11 cellular contexts compared by ENCODE assay signal in the genomic region with DNA sequence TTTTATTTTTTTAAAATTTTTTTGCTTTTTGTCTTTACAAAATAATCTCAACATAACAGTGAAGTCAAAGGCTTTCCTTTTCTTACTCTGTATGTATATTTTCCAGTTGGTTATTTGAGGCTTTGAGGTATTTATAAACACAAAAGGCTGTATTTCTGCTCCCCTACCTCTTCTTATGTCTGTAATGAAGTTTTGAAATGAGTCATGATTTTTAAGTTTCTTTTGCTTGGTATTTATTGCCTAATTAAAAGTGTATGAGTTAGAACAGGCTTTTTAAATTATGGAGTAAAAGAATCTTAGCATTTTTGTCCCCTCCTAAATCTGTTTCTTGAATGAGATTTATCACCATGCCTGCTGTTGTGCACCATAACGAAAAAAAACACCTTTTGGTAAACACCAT.
A peak's percentile ranks its signal among the peaks of the same experiment; 100 is the strongest.
DNase-seq lines count a peak whose midpoint lies in the region; ATAC-seq and TF ChIP-seq lines count a peak whose summit lies in the region.
"Had no signal": no experiment of that assay in that cellular context is flagged by ENCODE, and none has a peak within 500 bp of the region (broad histone marks: within the 10 kb centered on the region; RNA-seq: fewer than 3 reads in every experiment).

No MANE protein-coding gene starts in this region.

- peak; percentile 48 for ATAC-seq in CD4-positive, alpha-beta T cell (ENCODE audit: poor library complexity)
- ATAC-seq in GM19025 (IDR thresholded peaks at IDR 0.05; ENCODE audit: low read depth, unreplicated experiment) (peak; percentile 13), HG02884 (IDR thresholded peaks at IDR 0.05; ENCODE audit: unreplicated experiment) (peak; percentile 46)
- ATAC-seq: GM23338 had no signal

- H3K27me3 Mint-ChIP-seq in CD4-positive, alpha-beta T cell = no peaks in the 10 kb centered on the region

- H3K36me3 ChIP-seq in SK-N-MC (ENCODE audit: insufficient read depth, low read length) = peaks cover 15% of the 10 kb centered on the region; the same call in 1 of the 2 replicates

- no peak for DNase-seq in CD4-positive, alpha-beta T cell
- DNase-seq in SK-N-MC (ENCODE audit: low read depth, low spot score) (no peak), inferior parietal cortex (ENCODE audit: extremely low spot score) (no peak), NCI-H146 treated with DMSO at 0.1 percent for 48 hours (lab: John Stamatoyannopoulos, UW; ENCODE audit: unreplicated experiment) (no peak), NCI-H1417 (lab: John Stamatoyannopoulos, UW) (no peak), nucleus accumbens (lab: John Stamatoyannopoulos, UW) (no peak)
- DNase-seq: NK-92 treated with Interleukin-12 subunit alpha and Interleukin-12 subunit beta, amount 100 ng/mL, for 24 hours had no signal

- POLR2A ChIA-PET in CD4-positive, alpha-beta T cell (lab: Charles Lee) = no interaction called here

- H3K4me3 ChIP-seq in SK-N-MC = no peak overlapping the region
- H3K4me3 ChIP-seq: GM23338, hepatocyte had no signal

- intact Hi-C loops in CD4-positive, alpha-beta T cell (cut with DNase I, micrococcal nuclease) = loop anchor here in 1 of 2 experiments (5.0 kb wide), 1 partner anchor 468 kb away; no protein-coding TSS in a partner anchor

- no peak for TF ChIP-seq CTCF in CD4-positive, alpha-beta T cell (IDR thresholded peaks at IDR 0.05)

- no peaks in the 10 kb centered on the region for H3K27me3 ChIP-seq in CD4-positive, alpha-beta T cell (ENCODE audit: control insufficient read depth, insufficient read depth, low read length)
- H3K27me3 ChIP-seq: hepatocyte had no signal

- CTCF ChIA-PET in CD4-positive, alpha-beta T cell (lab: Charles Lee) = no interaction called here

- H3K9me3 ChIP-seq in CD4-positive, alpha-beta T cell (ENCODE audit: control insufficient read depth, low read length) = no peaks in the 10 kb centered on the region
- no peaks in the 10 kb centered on the region for H3K9me3 ChIP-seq in SK-N-MC (ENCODE audit: low read depth, low read length)

- peaks cover 65% of the 10 kb centered on the region for H3K4me1 Mint-ChIP-seq in CD4-positive, alpha-beta T cell (ENCODE audit: low read depth)

- peaks cover 38% of the 10 kb centered on the region for H3K36me3 Mint-ChIP-seq in CD4-positive, alpha-beta T cell (ENCODE audit: low read depth)

- peak overlapping the region; percentile 18 for H3K9ac ChIP-seq in SK-N-MC (ENCODE audit: insufficient read length)

- peak overlapping the region; percentile 88 for H3K27ac Mint-ChIP-seq in CD4-positive, alpha-beta T cell
- H3K27ac Mint-ChIP-seq: GM23338 had no signal

- H3K27ac ChIP-seq in CD4-positive, alpha-beta T cell (ENCODE audit: low read depth, low read length) = no peak overlapping the region
- peak overlapping the region; percentile 70 for H3K27ac ChIP-seq in SK-N-MC
- H3K27ac ChIP-seq: hepatocyte had no signal

- peak overlapping the region; percentile 7 for H3K4me3 Mint-ChIP-seq in CD4-positive, alpha-beta T cell
- H3K4me3 Mint-ChIP-seq: GM23338 had no signal

- no peaks in the 10 kb centered on the region for H3K9me3 Mint-ChIP-seq in CD4-positive, alpha-beta T cell
- H3K9me3 Mint-ChIP-seq: GM23338 had no signal
